In genomic region chr3:58176827-58177489, GRCh38 we compare ENCODE assay signal across 1 cellular context.
TF ChIP-seq lines count a peak whose summit lies in the region.

No MANE protein-coding gene starts in this region.

TF ChIP-seq in HCT116, 20 proteins besides CTCF, POLR2A, EP300 and RAD21 (continued from another document):
- TF ChIP-seq REST (IDR thresholded peaks at IDR 0.05; ENCODE audit: low read depth) (no peak), EZH2phosphoT487 (IDR thresholded peaks at IDR 0.05; ENCODE audit: borderline replicate concordance) (no peak), SP1 (IDR thresholded peaks at IDR 0.05; ENCODE audit: low read depth) (no peak), ZFX (IDR thresholded peaks at IDR 0.05) (no peak), EGR1 (IDR thresholded peaks at IDR 0.05; ENCODE audit: low read depth) (no peak), ELF1 (IDR thresholded peaks at IDR 0.05; ENCODE audit: borderline replicate concordance, low read depth) (no peak), YY1 (IDR thresholded peaks at IDR 0.05; ENCODE audit: extremely low read depth, insufficient replicate concordance, low read depth, low read length) (no peak), CEBPB (IDR thresholded peaks at IDR 0.05; ENCODE audit: low read depth) (no peak), FOSL1 (IDR thresholded peaks at IDR 0.05; ENCODE audit: low read depth) (no peak), ZBTB33 (IDR thresholded peaks at IDR 0.05; ENCODE audit: extremely low read depth, insufficient replicate concordance, low read length) (no peak), ATF3 (IDR thresholded peaks at IDR 0.05) (no peak), JUND (IDR thresholded peaks at IDR 0.05) (no peak), CBX3 (IDR thresholded peaks at IDR 0.05; ENCODE audit: low read depth) (no peak), ZNF274 (IDR thresholded peaks at IDR 0.05; ENCODE audit: low read depth, low read length) (no peak), SRF (IDR thresholded peaks at IDR 0.05; ENCODE audit: low read depth) (no peak), EZH2 (IDR thresholded peaks at IDR 0.05) (no peak), TCF7L2 (IDR thresholded peaks at IDR 0.05; ENCODE audit: borderline replicate concordance, extremely low read depth, insufficient read depth, insufficient read length) (no peak)
- TF ChIP-seq, protein P1, sequence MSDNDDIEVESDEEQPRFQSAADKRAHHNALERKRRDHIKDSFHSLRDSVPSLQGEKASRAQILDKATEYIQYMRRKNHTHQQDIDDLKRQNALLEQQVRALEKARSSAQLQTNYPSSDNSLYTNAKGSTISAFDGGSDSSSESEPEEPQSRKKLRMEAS (IDR thresholded peaks at IDR 0.05), result no peak
